13 cellular contexts compared by ENCODE assay signal in the genomic region with DNA sequence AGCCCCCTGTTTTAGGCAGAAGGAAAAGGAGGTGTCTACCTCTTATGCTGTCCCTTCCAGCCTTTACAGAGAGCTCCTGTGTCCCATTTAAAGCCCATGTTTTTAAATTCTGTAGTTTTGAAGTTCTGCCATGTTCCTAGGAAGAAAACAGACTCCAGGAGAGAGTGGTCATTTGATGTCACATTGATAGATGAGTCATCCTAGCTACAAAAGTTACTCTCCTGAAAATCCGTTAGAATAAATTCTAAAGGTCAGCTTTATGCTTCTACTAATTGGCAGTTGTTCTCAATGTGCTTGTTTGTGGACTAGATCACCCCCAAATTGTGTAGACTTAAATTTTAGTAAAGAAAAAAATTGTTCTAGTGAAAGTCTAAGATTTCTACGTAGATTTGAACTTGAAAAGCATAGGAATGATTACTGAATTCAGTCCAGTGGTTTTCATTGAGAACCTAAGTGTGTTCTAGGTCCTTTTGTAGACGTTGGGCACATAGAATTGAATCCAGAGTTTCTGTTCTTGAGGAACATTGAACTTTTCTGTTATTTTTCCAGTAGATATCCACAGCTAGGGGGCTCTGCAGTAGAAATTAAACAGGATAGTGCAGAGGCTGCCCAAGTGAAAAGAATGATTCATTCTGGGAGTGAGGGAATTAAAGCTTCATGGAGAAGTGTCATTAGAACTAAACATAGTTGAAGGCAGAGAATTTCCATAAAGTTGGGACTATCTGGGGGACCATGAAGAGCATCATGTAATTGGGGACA.
DNase-seq lines count a peak whose midpoint lies in the region; ATAC-seq, FAIRE-seq and TF ChIP-seq lines count a peak whose summit lies in the region.
"Had no signal": no experiment of that assay in that cellular context is flagged by ENCODE, and none has a peak within 500 bp of the region (broad histone marks: within the 10 kb centered on the region; RNA-seq: fewer than 3 reads in every experiment).

No MANE protein-coding gene starts in this region.

- 65% methylated on average over 3 of the region's 3 CpGs for WGBS in liver
- 77% methylated on average over 3 of the region's 3 CpGs for WGBS in esophagus muscularis mucosa

- H3K36me3 Mint-ChIP-seq in brain: peaks cover 9% of the 10 kb centered on the region
- no peaks in the 10 kb centered on the region for H3K36me3 Mint-ChIP-seq in stimulated activated memory B cell treated with anti-CD40 and anti-IgM and Interleukin-4, amounts not matched to agents 10 μg/mL and 1 μg/mL and 100 μg/mL, for 72 hours

- H3K9ac ChIP-seq in liver (ENCODE audit: low read depth in 1 of 2, low read length in 2 of 2): no peak overlapping the region

- DNase-seq in esophagus muscularis mucosa (ENCODE audit: extremely low spot score) (no peak), NCI-H187 treated with DMSO at 0.1 percent for 48 hours (lab: John Stamatoyannopoulos, UW) (no peak), urothelium cell line (ENCODE audit: low spot score) (no peak)
- DNase-seq: activated B cell treated with CpG ODN at 0.5 μM for 24 hours; activated naive CD4-positive, alpha-beta T cell; NCI-H2171; SHP77 had no signal

- H3K4me1 Mint-ChIP-seq in brain: peaks cover 88% of the 10 kb centered on the region
- peaks cover 9% of the 10 kb centered on the region for H3K4me1 Mint-ChIP-seq in stimulated activated memory B cell treated with anti-CD40 and anti-IgM and Interleukin-4, amounts not matched to agents 10 μg/mL and 1 μg/mL and 100 μg/mL, for 72 hours

- peaks cover 12% of the 10 kb centered on the region for H3K79me2 ChIP-seq in ACC112 (ENCODE audit: control insufficient read depth, insufficient read depth, low read length, unreplicated experiment)

- H3K36me3 ChIP-seq in ACC112 (ENCODE audit: insufficient read depth, low read length) (peaks cover 8% of the 10 kb centered on the region; the same call in 1 of the 2 replicates), liver (ENCODE audit: control insufficient read depth in 4 of 4, insufficient read depth in 3 of 4, low read depth in 1 of 4, low read length in 3 of 4) (peaks cover 0 to 2% (median 0%) of the 10 kb centered on the region in 4 donors), esophagus muscularis mucosa (peaks cover 0 to 5% (median 0%) of the 10 kb centered on the region in 4 donors)

- no peaks in the 10 kb centered on the region for H3K9me3 ChIP-seq in liver (ENCODE audit: control insufficient read depth in 4 of 4, low read length in 3 of 4)
- no peaks in the 10 kb centered on the region for H3K9me3 ChIP-seq in esophagus muscularis mucosa

- TF ChIP-seq RAD21 in Ishikawa (IDR thresholded peaks at IDR 0.05; ENCODE audit: low read depth): 0 out of 2 replicates have a peak, but pooled peaks have one; percentile 1
- TF ChIP-seq RAD21 in liver (IDR thresholded peaks at IDR 0.05): peak; percentile 31 to 38

- H3K27ac Mint-ChIP-seq in brain: peak overlapping the region; percentile 2 to 88 (median 53)
- H3K27ac Mint-ChIP-seq in stimulated activated memory B cell treated with anti-CD40 and anti-IgM and Interleukin-4, amounts not matched to agents 10 μg/mL and 1 μg/mL and 100 μg/mL, for 72 hours: no peak overlapping the region
- H3K27ac Mint-ChIP-seq: activated B cell treated with CpG ODN at 0.5 μM for 24 hours had no signal

- H3K4me3 Mint-ChIP-seq in brain: no peak overlapping the region
- H3K4me3 Mint-ChIP-seq in stimulated activated memory B cell treated with anti-CD40 and anti-IgM and Interleukin-4, amounts not matched to agents 10 μg/mL and 1 μg/mL and 100 μg/mL, for 72 hours: no peak overlapping the region
- H3K4me3 Mint-ChIP-seq: activated B cell treated with CpG ODN at 0.5 μM for 24 hours had no signal

- no peak overlapping the region for H2AFZ ChIP-seq in ACC112 (ENCODE audit: low read length, unreplicated experiment)

- no peaks in the 10 kb centered on the region for H3K27me3 Mint-ChIP-seq in brain
- H3K27me3 Mint-ChIP-seq in stimulated activated memory B cell treated with anti-CD40 and anti-IgM and Interleukin-4, amounts not matched to agents 10 μg/mL and 1 μg/mL and 100 μg/mL, for 72 hours: peaks cover 29% of the 10 kb centered on the region

- TF ChIP-seq POLR2A in esophagus muscularis mucosa (IDR thresholded peaks at IDR 0.05; ENCODE audit: low read depth): no peak

- H3K9me3 Mint-ChIP-seq in brain: no peaks in the 10 kb centered on the region
- peaks cover 2% of the 10 kb centered on the region for H3K9me3 Mint-ChIP-seq in stimulated activated memory B cell treated with anti-CD40 and anti-IgM and Interleukin-4, amounts not matched to agents 10 μg/mL and 1 μg/mL and 100 μg/mL, for 72 hours
- H3K9me3 Mint-ChIP-seq: activated B cell treated with CpG ODN at 0.5 μM for 24 hours had no signal

- intact Hi-C loops in esophagus muscularis mucosa (cut with DNase I): no loop called here

- FAIRE-seq in urothelium cell line (lab: Jason Lieb, UNC): no peak
- FAIRE-seq: keratinocyte had no signal

- ATAC-seq in stimulated activated memory B cell treated with anti-CD40 and anti-IgM and Interleukin-4, amounts not matched to agents 10 μg/mL and 1 μg/mL and 100 μg/mL, for 72 hours: no peak

- H3K27ac ChIP-seq in ACC112 (ENCODE audit: low read depth, low read length): peak overlapping the region; percentile 43
- peak overlapping the region; percentile 46 to 64 for H3K27ac ChIP-seq in liver (ENCODE audit: low read depth in 1 of 2, low read length in 2 of 2)
- no peak overlapping the region for H3K27ac ChIP-seq in esophagus muscularis mucosa (replicated peaks in 1 of 4)

- TF ChIP-seq EP300 in Ishikawa (IDR thresholded peaks at IDR 0.05; ENCODE audit: borderline replicate concordance) (no peak), esophagus muscularis mucosa (IDR thresholded peaks at IDR 0.05) (no peak)

- H3K4me1 ChIP-seq in ACC112 (ENCODE audit: control insufficient read depth, insufficient read depth, low read length, unreplicated experiment): peaks cover 29% of the 10 kb centered on the region
- H3K4me1 ChIP-seq in liver (ENCODE audit: control insufficient read depth in 4 of 4, insufficient read depth in 4 of 4, low read length in 3 of 4): peaks cover 0 to 11% (median 4%) of the 10 kb centered on the region in 4 donors
- H3K4me1 ChIP-seq in esophagus muscularis mucosa: peaks cover 4 to 38% (median 28%) of the 10 kb centered on the region in 4 donors

- no peaks in the 10 kb centered on the region for H3K27me3 ChIP-seq in ACC112 (ENCODE audit: insufficient read depth, low read length)
- H3K27me3 ChIP-seq in liver (ENCODE audit: control insufficient read depth in 4 of 4, insufficient read depth in 4 of 4, low read length in 3 of 4): no peaks in the 10 kb centered on the region
- H3K27me3 ChIP-seq in esophagus muscularis mucosa: no peaks in the 10 kb centered on the region

- no peak overlapping the region for H3K4me3 ChIP-seq in ACC112 (ENCODE audit: low read depth, low read length)
- no peak overlapping the region for H3K4me3 ChIP-seq in liver (ENCODE audit: low read depth in 1 of 3, low read length in 3 of 3)
- H3K4me3 ChIP-seq in esophagus muscularis mucosa: no peak overlapping the region

- TF ChIP-seq CTCF in brain (conservative IDR thresholded peaks at IDR 0.05) (peak; percentile 15 to 25), liver (IDR thresholded peaks at IDR 0.05; ENCODE audit: low read depth, low read length, missing input control) (peak; percentile 10), esophagus muscularis mucosa (IDR thresholded peaks at IDR 0.05) (peak in 1 of 3 experiments; percentile 6)

TF ChIP-seq in Ishikawa, 13 proteins besides CTCF, POLR2A, EP300 and RAD21 (continues in another document):
- TF ChIP-seq YY1 (IDR thresholded peaks at IDR 0.05; ENCODE audit: low read depth): no peak

TF ChIP-seq in liver, 16 proteins besides CTCF, POLR2A, EP300 and RAD21 (continues in another document):
- TF ChIP-seq YY1 (IDR thresholded peaks at IDR 0.05) (peak; percentile 80), RXRA (IDR thresholded peaks at IDR 0.05) (peak in 1 of 2 donors; percentile 51), FOXA2 (IDR thresholded peaks at IDR 0.05) (no peak), SP1 (IDR thresholded peaks at IDR 0.05) (peak; percentile 14), FOXA1 (IDR thresholded peaks at IDR 0.05) (no peak), GABPA (IDR thresholded peaks at IDR 0.05 in 1 of 2, conservative IDR thresholded peaks at IDR 0.05 in 1 of 2) (no peak), JUND (IDR thresholded peaks at IDR 0.05) (peak; percentile 95 to 97), EGR1 (IDR thresholded peaks at IDR 0.05; ENCODE audit: low read depth in 2 of 2) (no peak), TAF1 (conservative IDR thresholded peaks at IDR 0.05) (no peak), NR2F2 (IDR thresholded peaks at IDR 0.05) (no peak), HNF4A (conservative IDR thresholded peaks at IDR 0.05) (peak; percentile 49 to 73), HNF4G (IDR thresholded peaks at IDR 0.05) (no peak)
- TF ChIP-seq, protein P1, sequence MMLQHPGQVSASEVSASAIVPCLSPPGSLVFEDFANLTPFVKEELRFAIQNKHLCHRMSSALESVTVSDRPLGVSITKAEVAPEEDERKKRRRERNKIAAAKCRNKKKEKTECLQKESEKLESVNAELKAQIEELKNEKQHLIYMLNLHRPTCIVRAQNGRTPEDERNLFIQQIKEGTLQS (IDR thresholded peaks at IDR 0.05): peak; percentile 79
- TF ChIP-seq, protein P2, sequence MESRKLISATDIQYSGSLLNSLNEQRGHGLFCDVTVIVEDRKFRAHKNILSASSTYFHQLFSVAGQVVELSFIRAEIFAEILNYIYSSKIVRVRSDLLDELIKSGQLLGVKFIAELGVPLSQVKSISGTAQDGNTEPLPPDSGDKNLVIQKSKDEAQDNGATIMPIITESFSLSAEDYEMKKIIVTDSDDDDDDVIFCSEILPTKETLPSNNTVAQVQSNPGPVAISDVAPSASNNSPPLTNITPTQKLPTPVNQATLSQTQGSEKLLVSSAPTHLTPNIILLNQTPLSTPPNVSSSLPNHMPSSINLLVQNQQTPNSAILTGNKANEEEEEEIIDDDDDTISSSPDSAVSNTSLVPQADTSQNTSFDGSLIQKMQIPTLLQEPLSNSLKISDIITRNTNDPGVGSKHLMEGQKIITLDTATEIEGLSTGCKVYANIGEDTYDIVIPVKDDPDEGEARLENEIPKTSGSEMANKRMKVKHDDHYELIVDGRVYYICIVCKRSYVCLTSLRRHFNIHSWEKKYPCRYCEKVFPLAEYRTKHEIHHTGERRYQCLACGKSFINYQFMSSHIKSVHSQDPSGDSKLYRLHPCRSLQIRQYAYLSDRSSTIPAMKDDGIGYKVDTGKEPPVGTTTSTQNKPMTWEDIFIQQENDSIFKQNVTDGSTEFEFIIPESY (IDR thresholded peaks at IDR 0.05): no peak
- TF ChIP-seq, protein P3, sequence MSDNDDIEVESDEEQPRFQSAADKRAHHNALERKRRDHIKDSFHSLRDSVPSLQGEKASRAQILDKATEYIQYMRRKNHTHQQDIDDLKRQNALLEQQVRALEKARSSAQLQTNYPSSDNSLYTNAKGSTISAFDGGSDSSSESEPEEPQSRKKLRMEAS (IDR thresholded peaks at IDR 0.05): peak; percentile 44

Comparison
In these comparisons a context has a peak if more than half of its experiments do, and no peak if none do; other contexts are left out.
1. H3K27ac ChIP-seq: peak in ACC112 (single experiment) and liver (2 of 2); none in esophagus muscularis mucosa (0 of 4).